ENCODE assay signal across 12 cellular contexts in genomic region chr3:8755564-8756237, GRCh38. TPM values are rescaled to one million over a fixed set of nuclear protein-coding genes. Genes with fewer than 3 reads are reported as not detected.
DNase-seq lines count a peak whose midpoint lies in the region; ATAC-seq and TF ChIP-seq lines count a peak whose summit lies in the region.
"Had no signal": no experiment of that assay in that cellular context is flagged by ENCODE, and none has a peak within 500 bp of the region (broad histone marks: within the 10 kb centered on the region; RNA-seq: fewer than 3 reads in every experiment).

No MANE protein-coding gene starts in this region.

- no peak overlapping the region for H3K27ac Mint-ChIP-seq in mesothelial cell of epicardium
- H3K27ac Mint-ChIP-seq in activated T-cell treated with anti-CD3 and anti-CD28 coated beads, Interleukin-2, amount 50 U/mL, for 72 hours: no peak overlapping the region

- no peaks in the 10 kb centered on the region for H3K27me3 ChIP-seq in brain microvascular endothelial cell (replicated peaks)

- H3K36me3 Mint-ChIP-seq in mesothelial cell of epicardium: peaks cover 6% of the 10 kb centered on the region
- H3K36me3 Mint-ChIP-seq in activated T-cell treated with anti-CD3 and anti-CD28 coated beads, Interleukin-2, amount 50 U/mL, for 72 hours (ENCODE audit: insufficient read depth in 2 of 2): no peaks in the 10 kb centered on the region

- DNase-seq in ELR (ENCODE audit: low read depth) (peak; percentile 46), brain microvascular endothelial cell (no peak), mesothelial cell of epicardium (ENCODE audit: low spot score in 2 of 2, unreplicated experiment in 2 of 2) (no peak), mucosa of gallbladder (ENCODE audit: low spot score) (no peak)
- no peak for DNase-seq in effector CD4-positive, alpha-beta T cell
- DNase-seq in activated T-cell treated with anti-CD3 and anti-CD28 coated beads, Interleukin-2, amount 50 U/mL, for 72 hours: no peak
- DNase-seq: NCI-H524 treated with DMSO at 0.1 percent for 48 hours, right cardiac atrium, T-helper 1 cell had no signal

- H3K4me3 ChIP-seq in brain microvascular endothelial cell (ENCODE audit: low read depth, low read length): no peak overlapping the region

- in situ Hi-C loops in brain microvascular endothelial cell (cut with HindIII; ENCODE audit: low pct_ligation_motif_present, low sequenced_read_pairs): no loop called here

- no peak for ATAC-seq in activated T-cell treated with anti-CD3 and anti-CD28 coated beads, Interleukin-2, amount 50 U/mL, for 72 hours (replicated peaks in 1 of 2)
- ATAC-seq: esophagus mucosa, right cardiac atrium had no signal

- TF ChIP-seq RAD21 in Ishikawa (IDR thresholded peaks at IDR 0.05; ENCODE audit: low read depth): peak; percentile 1; the same call in 1 of the 2 replicates

- H3K27ac ChIP-seq in brain microvascular endothelial cell: no peak overlapping the region

- peaks cover 6% of the 10 kb centered on the region for H3K36me3 ChIP-seq in brain microvascular endothelial cell (replicated peaks)

- H3K4me1 Mint-ChIP-seq in mesothelial cell of epicardium: no peaks in the 10 kb centered on the region
- no peaks in the 10 kb centered on the region for H3K4me1 Mint-ChIP-seq in activated T-cell treated with anti-CD3 and anti-CD28 coated beads, Interleukin-2, amount 50 U/mL, for 72 hours (ENCODE audit: low read depth)

- no peak overlapping the region for H3K4me3 Mint-ChIP-seq in mesothelial cell of epicardium
- H3K4me3 Mint-ChIP-seq in activated T-cell treated with anti-CD3 and anti-CD28 coated beads, Interleukin-2, amount 50 U/mL, for 72 hours: no peak overlapping the region

- peak; percentile 63 for TF ChIP-seq CTCF in brain microvascular endothelial cell (IDR thresholded peaks at IDR 0.05; ENCODE audit: low read depth, low read length, missing control alignments)
- peak; percentile 21 for TF ChIP-seq CTCF in mesothelial cell of epicardium (IDR thresholded peaks at IDR 0.05; ENCODE audit: unreplicated experiment)

- no peak for TF ChIP-seq EP300 in Ishikawa (IDR thresholded peaks at IDR 0.05; ENCODE audit: borderline replicate concordance)

- H3K27me3 Mint-ChIP-seq in mesothelial cell of epicardium (ENCODE audit: low read depth): no peaks in the 10 kb centered on the region
- no peaks in the 10 kb centered on the region for H3K27me3 Mint-ChIP-seq in activated T-cell treated with anti-CD3 and anti-CD28 coated beads, Interleukin-2, amount 50 U/mL, for 72 hours (ENCODE audit: low read depth)

- H3K9me3 Mint-ChIP-seq in mesothelial cell of epicardium: no peaks in the 10 kb centered on the region
- H3K9me3 Mint-ChIP-seq in activated T-cell treated with anti-CD3 and anti-CD28 coated beads, Interleukin-2, amount 50 U/mL, for 72 hours: no peaks in the 10 kb centered on the region

TF ChIP-seq in Ishikawa, 13 proteins besides CTCF, POLR2A, EP300 and RAD21:
- TF ChIP-seq ZBTB7A (IDR thresholded peaks at IDR 0.05; ENCODE audit: low read depth) (0 out of 2 replicates have a peak, but pooled peaks have one; percentile 4), YY1 (IDR thresholded peaks at IDR 0.05; ENCODE audit: low read depth) (no peak)
TF ChIP-seq in Ishikawa: peak in this region for 1.

RNA-seq across cellular contexts. Expression of gene OXTR, which starts 13.7 kb away (rescaled TPM):
- total RNA-seq in mesothelial cell of epicardium: 12.7 to 13.5 TPM (median 12.9 TPM) in 3 replicates
- total RNA-seq in mucosa of gallbladder: 6.0 TPM
- total RNA-seq in activated T-cell treated with anti-CD3 and anti-CD28 coated beads, Interleukin-2, amount 50 U/mL, for 72 hours: 1 to 10 TPM in 1 of 2 donors, under 1 TPM in 1; 0.62 to 1.5 TPM

RNA-seq across cellular contexts. Expression of gene CAV3, which starts 22.1 kb away (rescaled TPM):
- total RNA-seq in mesothelial cell of epicardium: not detected in 3 replicates
- total RNA-seq in mucosa of gallbladder: not detected
- not detected for total RNA-seq in activated T-cell treated with anti-CD3 and anti-CD28 coated beads, Interleukin-2, amount 50 U/mL, for 72 hours
- total RNA-seq: esophagus mucosa, lung microvascular endothelial cell had no signal
